ENCODE assay signal across 15 cellular contexts in the genomic region with DNA sequence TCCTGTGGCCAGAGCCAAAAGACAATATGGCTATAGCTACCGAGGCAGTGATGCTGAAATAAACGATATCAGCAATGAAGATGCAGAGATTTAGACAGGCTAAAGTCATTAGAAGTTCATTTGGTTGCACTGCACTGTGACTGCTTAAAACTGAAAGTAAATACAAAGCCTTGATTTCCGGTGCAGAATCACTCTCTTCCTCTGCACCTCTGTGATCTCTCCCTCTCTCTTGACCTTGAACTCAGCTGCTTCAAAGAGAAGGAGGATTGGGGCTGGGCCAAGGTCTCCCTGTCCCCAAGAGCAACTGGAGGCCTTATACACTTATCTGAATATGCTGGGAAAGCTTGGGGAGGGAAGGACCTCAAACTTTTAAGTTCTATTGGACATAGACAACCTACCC. TPM values are rescaled to one million over a fixed set of nuclear protein-coding genes. Genes with fewer than 3 reads are reported as not detected.
DNase-seq lines count a peak whose midpoint lies in the region; ATAC-seq and TF ChIP-seq lines count a peak whose summit lies in the region.
"Had no signal": no experiment of that assay in that cellular context is flagged by ENCODE, and none has a peak within 500 bp of the region (broad histone marks: within the 10 kb centered on the region; RNA-seq: fewer than 3 reads in every experiment).

No MANE protein-coding gene starts in this region.

- no peak for TF ChIP-seq EP300 in suprapubic skin (IDR thresholded peaks at IDR 0.05)

- no peak for TF ChIP-seq POLR2A in suprapubic skin (IDR thresholded peaks at IDR 0.05)

- intact Hi-C loops in aorta (cut with DNase I), result no loop called here

- no peaks in the 10 kb centered on the region for H3K27me3 ChIP-seq in aorta (ENCODE audit: control insufficient read depth in 1 of 2, insufficient read depth in 2 of 2, low read length in 1 of 2)
- no peaks in the 10 kb centered on the region for H3K27me3 ChIP-seq in suprapubic skin

- H3K27me3 Mint-ChIP-seq in memory B cell, result no peaks in the 10 kb centered on the region

- peak; percentile 30 for DNase-seq in DMS53 (lab: John Stamatoyannopoulos, UW)
- DNase-seq in DMS53 treated with DMSO at 0.1 percent for 48 hours (lab: John Stamatoyannopoulos, UW; ENCODE audit: unreplicated experiment), result no peak
- peak; percentile 39 for DNase-seq in OCI-M1 (lab: John Stamatoyannopoulos, UW)
- no peak for DNase-seq in memory B cell (ENCODE audit: low spot score in 2 of 2)
- DNase-seq in kidney glomerular epithelial cell (lab: John Stamatoyannopoulos, UW), result no peak
- no peak for DNase-seq in aorta
- DNase-seq in suprapubic skin (ENCODE audit: low spot score in 2 of 2), result no peak
- DNase-seq: heart right ventricle; stimulated activated CD4-positive, alpha-beta T cell treated with anti-CD3 and anti-CD28 coated beads, Interleukin-4, amount 100 ng/mL, for 1 hour had no signal

- no peak overlapping the region for H3K4me3 ChIP-seq in aorta (ENCODE audit: low read length in 2 of 2)
- H3K4me3 ChIP-seq in suprapubic skin, result no peak overlapping the region
- H3K4me3 ChIP-seq: heart right ventricle had no signal

- WGBS in aorta, 2 donors, result 67 to 76% methylated on average over 3 of the region's 3 CpGs
- WGBS in suprapubic skin, result 61% methylated on average over 3 of the region's 3 CpGs

- ATAC-seq in GM21526 (IDR thresholded peaks at IDR 0.05; ENCODE audit: low FRiP score, unreplicated experiment), result peak; percentile 72
- ATAC-seq in memory B cell (ENCODE audit: low read depth), result peak; percentile 82
- ATAC-seq in aorta (ENCODE audit: low FRiP score), result no peak
- ATAC-seq: heart right ventricle had no signal

- H3K4me1 ChIP-seq in aorta (ENCODE audit: control insufficient read depth in 1 of 2, insufficient read depth in 2 of 2, low read length in 2 of 2), result no peaks in the 10 kb centered on the region
- no peaks in the 10 kb centered on the region for H3K4me1 ChIP-seq in suprapubic skin

- H3K9me3 Mint-ChIP-seq in memory B cell, result no peaks in the 10 kb centered on the region
- H3K9me3 Mint-ChIP-seq: type B pancreatic cell had no signal

- H3K4me1 Mint-ChIP-seq in memory B cell, result peaks cover 18% of the 10 kb centered on the region

- H3K36me3 Mint-ChIP-seq in memory B cell, result no peaks in the 10 kb centered on the region
- H3K36me3 Mint-ChIP-seq: type B pancreatic cell had no signal

- H3K9me3 ChIP-seq in aorta (ENCODE audit: control insufficient read depth, low read length), result no peaks in the 10 kb centered on the region
- no peaks in the 10 kb centered on the region for H3K9me3 ChIP-seq in suprapubic skin
- H3K9me3 ChIP-seq: heart right ventricle had no signal

- H3K27ac Mint-ChIP-seq in memory B cell, result peak overlapping the region; percentile 62
- H3K27ac Mint-ChIP-seq: type B pancreatic cell had no signal

- TF ChIP-seq CTCF in suprapubic skin (IDR thresholded peaks at IDR 0.05), result no peak

- no peaks in the 10 kb centered on the region for H3K36me3 ChIP-seq in aorta (ENCODE audit: control insufficient read depth in 1 of 2, insufficient read depth in 2 of 2, low read length in 1 of 2)
- H3K36me3 ChIP-seq in suprapubic skin, result no peaks in the 10 kb centered on the region
- H3K36me3 ChIP-seq: heart right ventricle had no signal

- peak overlapping the region; percentile 17 for H3K4me3 Mint-ChIP-seq in memory B cell
- H3K4me3 Mint-ChIP-seq: type B pancreatic cell had no signal

- no peak overlapping the region for H3K27ac ChIP-seq in aorta (ENCODE audit: low read depth in 1 of 2, low read length in 2 of 2)
- no peak overlapping the region for H3K27ac ChIP-seq in suprapubic skin
- H3K27ac ChIP-seq: 22Rv1, heart right ventricle had no signal

RNA-seq across cellular contexts. Expression of a gene that starts 34.6 kb away (rescaled TPM):
- total RNA-seq in aorta (not detected), suprapubic skin (not detected)
- polyA plus RNA-seq in aorta, result not detected
- total RNA-seq: chondrocyte, heart right ventricle, LHCN-M2, myocyte had no signal
- polyA plus RNA-seq: heart right ventricle had no signal

Comparison
In these comparisons a context has a peak if more than half of its experiments do, and no peak if none do; other contexts are left out.
1. DNase-seq: peak in DMS53 (single experiment) and OCI-M1 (single experiment); none in DMS53 treated with DMSO at 0.1 percent for 48 hours (single experiment), memory B cell (0 of 2), kidney glomerular epithelial cell (single experiment), aorta (0 of 2) and suprapubic skin (0 of 2).